33 cellular contexts compared by ENCODE assay signal in the genomic region with DNA sequence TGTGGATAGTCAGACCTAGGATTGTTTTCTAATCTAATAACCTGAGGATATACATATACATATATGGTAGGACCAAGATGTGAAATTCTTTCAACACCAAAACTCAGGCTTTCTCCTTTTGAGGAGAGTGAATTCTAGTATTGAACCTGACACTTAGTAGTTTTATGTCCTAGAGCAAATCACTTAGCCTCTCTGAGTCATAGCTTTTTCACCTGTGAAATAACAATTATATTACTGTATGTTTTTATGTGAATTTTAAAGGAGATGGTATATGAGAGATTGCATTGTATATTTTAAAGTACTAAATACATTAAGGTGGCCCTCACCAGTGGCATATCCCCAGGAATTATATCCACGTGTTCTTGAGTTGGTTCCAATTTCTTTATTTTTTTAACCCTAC. TPM values are rescaled to one million over a fixed set of nuclear protein-coding genes. Genes with fewer than 3 reads are reported as not detected.
"Had no signal": no experiment of that assay in that cellular context is flagged by ENCODE, and none has a peak within 500 bp of the region (broad histone marks: within the 10 kb centered on the region; RNA-seq: fewer than 3 reads in every experiment).

No MANE protein-coding gene starts in this region.

- FAIRE-seq: TTC549 had no signal

- H3K27ac ChIP-seq: ascending aorta, VCaP had no signal

- H3K27me3 ChIP-seq: ascending aorta had no signal

- H3K4me1 ChIP-seq: ascending aorta had no signal

- ATAC-seq: activated CD4-positive, alpha-beta T cell treated with anti-CD3 and anti-CD28 coated beads for 36 hours; activated CD4-positive, CD25-positive, alpha-beta regulatory T cell treated with anti-CD3 and anti-CD28 coated beads, Interleukin-2, amount 50 U/mL, for 24 hours; activated CD8-positive, alpha-beta memory T cell treated with anti-CD3 and anti-CD28 coated beads, Interleukin-2, amount 10 ng/mL, durations not matched to agents 7 days and 5 days; activated CD8-positive, alpha-beta T cell treated with anti-CD3 and anti-CD28 coated beads, Interleukin-2, amount 10 ng/mL, durations not matched to agents 7 days and 5 days; activated naive CD8-positive, alpha-beta T cell treated with anti-CD3 and anti-CD28 coated beads, Interleukin-2, amount 50 U/mL, for 24 hours; WTC11 had no signal

- H3K9me3 ChIP-seq: ascending aorta had no signal

- DNase-seq: activated CD4-positive, alpha-beta memory T cell treated with anti-CD3 and anti-CD28 coated beads, Interleukin-2, amount 10 ng/mL, durations not matched to agents 7 days and 5 days; activated CD4-positive, alpha-beta T cell treated with anti-CD3 and anti-CD28 coated beads for 1 hour; activated CD4-positive, alpha-beta T cell treated with anti-CD3 and anti-CD28 coated beads for 36 hours; activated CD4-positive, alpha-beta T cell treated with anti-CD3 and anti-CD28 coated beads for 48 hours; activated CD4-positive, alpha-beta T cell treated with anti-CD3 and anti-CD28 coated beads, Interleukin-2, amount 10 ng/mL, durations not matched to agents 7 days and 5 days; activated CD4-positive, alpha-beta T cell treated with anti-CD3 and anti-CD28 coated beads, Interleukin-2, amount 50 U/mL, for 48 hours; activated CD4-positive, CD25-positive, alpha-beta regulatory T cell; activated CD8-positive, alpha-beta memory T cell treated with anti-CD3 and anti-CD28 coated beads for 24 hours; activated CD8-positive, alpha-beta memory T cell treated with anti-CD3 and anti-CD28 coated beads, Interleukin-2, amount 10 ng/mL, durations not matched to agents 7 days and 5 days; activated CD8-positive, alpha-beta memory T cell treated with anti-CD3 and anti-CD28 coated beads, Interleukin-2, amount 50 U/mL, for 48 hours; activated CD8-positive, alpha-beta T cell treated with anti-CD3 and anti-CD28 coated beads, Interleukin-2, amount 10 ng/mL, durations not matched to agents 7 days and 5 days; activated effector memory CD4-positive, alpha-beta T cell treated with Interleukin-2 at 50 U/mL for 16 hours; activated gamma-delta T cell; activated naive CD4-positive, alpha-beta T cell treated with anti-CD3 and anti-CD28 coated beads, Interleukin-2, amount 10 ng/mL, durations not matched to agents 7 days and 5 days; activated naive CD4-positive, alpha-beta T cell treated with Interleukin-2 at 50 U/mL for 16 hours; activated naive CD8-positive, alpha-beta T cell treated with anti-CD3 and anti-CD28 coated beads, Interleukin-2, amount 10 ng/mL, durations not matched to agents 7 days and 5 days; activated naive CD8-positive, alpha-beta T cell treated with anti-CD3 and anti-CD28 coated beads, Interleukin-2, amount 50 U/mL, for 24 hours; activated T-cell treated with anti-CD3 and anti-CD28 coated beads, Interleukin-2, amount 50 U/mL, for 24 hours; activated T-cell treated with anti-CD3 and anti-CD28 coated beads, Interleukin-2, amount 50 U/mL, for 48 hours; amygdala; anterior cingulate cortex; central memory CD4-positive, alpha-beta T cell; T-helper 1 cell; T-helper 2 cell; T-helper 9 cell had no signal

- H3K4me3 ChIP-seq: ascending aorta had no signal

RNA-seq across cellular contexts. Expression of a gene that starts 34.6 kb away (rescaled TPM):
- total RNA-seq: activated CD4-positive, alpha-beta memory T cell treated with anti-CD3 and anti-CD28 coated beads, Interleukin-2, amount 10 ng/mL, durations not matched to agents 7 days and 5 days; activated CD4-positive, alpha-beta T cell treated with anti-CD3 and anti-CD28 coated beads for 36 hours; activated CD4-positive, alpha-beta T cell treated with anti-CD3 and anti-CD28 coated beads, Interleukin-2, amount 10 ng/mL, durations not matched to agents 7 days and 5 days; activated CD8-positive, alpha-beta memory T cell treated with anti-CD3 and anti-CD28 coated beads, Interleukin-2, amount 10 ng/mL, durations not matched to agents 7 days and 5 days; activated CD8-positive, alpha-beta T cell treated with anti-CD3 and anti-CD28 coated beads, Interleukin-2, amount 10 ng/mL, durations not matched to agents 7 days and 5 days; activated naive CD8-positive, alpha-beta T cell treated with anti-CD3 and anti-CD28 coated beads, Interleukin-2, amount 10 ng/mL, durations not matched to agents 7 days and 5 days; activated T-helper 2 cell treated with anti-CD3 and anti-CD28 coated beads, Interferon-gamma antibody, Interleukin-2, Interleukin-4, amounts not matched to agents 10 μg/mL and 5 μg/mL and 100 μg/mL, durations not matched to agents 14 hours and 24 hours and 36 hours; ascending aorta; cardiac septum; cerebellum; WTC11 had no signal

RNA-seq across cellular contexts. Expression of a gene that starts 43.4 kb away (rescaled TPM):
- total RNA-seq: activated CD4-positive, alpha-beta memory T cell treated with anti-CD3 and anti-CD28 coated beads, Interleukin-2, amount 10 ng/mL, durations not matched to agents 7 days and 5 days; activated CD4-positive, alpha-beta T cell treated with anti-CD3 and anti-CD28 coated beads for 36 hours; activated CD4-positive, alpha-beta T cell treated with anti-CD3 and anti-CD28 coated beads, Interleukin-2, amount 10 ng/mL, durations not matched to agents 7 days and 5 days; activated CD8-positive, alpha-beta memory T cell treated with anti-CD3 and anti-CD28 coated beads, Interleukin-2, amount 10 ng/mL, durations not matched to agents 7 days and 5 days; activated CD8-positive, alpha-beta T cell treated with anti-CD3 and anti-CD28 coated beads, Interleukin-2, amount 10 ng/mL, durations not matched to agents 7 days and 5 days; activated T-helper 2 cell treated with anti-CD3 and anti-CD28 coated beads, Interferon-gamma antibody, Interleukin-2, Interleukin-4, amounts not matched to agents 10 μg/mL and 5 μg/mL and 100 μg/mL, durations not matched to agents 14 hours and 24 hours and 36 hours; WTC11 had no signal

RNA-seq across cellular contexts. Expression of a gene that starts 47.4 kb away (rescaled TPM):
- total RNA-seq: ascending aorta had no signal
